28 cellular contexts compared by ENCODE assay signal in genomic region chr6:88612631-88613030, GRCh38.
DNase-seq lines count a peak whose midpoint lies in the region; ATAC-seq and TF ChIP-seq lines count a peak whose summit lies in the region.
"Had no signal": no experiment of that assay in that cellular context is flagged by ENCODE, and none has a peak within 500 bp of the region (broad histone marks: within the 10 kb centered on the region; RNA-seq: fewer than 3 reads in every experiment).

No MANE protein-coding gene starts in this region.

- DNase-seq in NCI-H69 (lab: John Stamatoyannopoulos, UW) (peak; percentile 49), myocyte (ENCODE audit: low read depth) (peak; percentile 20), midbrain (lab: John Stamatoyannopoulos, UW) (no peak), endodermal cell (no peak)
- DNase-seq: activated CD4-positive, alpha-beta T cell treated with anti-CD3 and anti-CD28 coated beads for 36 hours; activated CD8-positive, alpha-beta memory T cell treated with anti-CD3 and anti-CD28 coated beads for 24 hours; activated naive CD4-positive, alpha-beta T cell; activated T-cell treated with anti-CD3 and anti-CD28 coated beads, Interleukin-2, amount 50 U/mL, for 4 hours; amniotic stem cell; CD8-positive, alpha-beta T cell; DMS153; effector memory CD8-positive, alpha-beta T cell; esophagus squamous epithelium; gastrocnemius medialis; NCI-H1105 treated with DMSO at 0.1 percent for 48 hours; NCI-H2081; occipital lobe; SHP77 treated with DMSO at 0.1 percent for 48 hours; stimulated activated naive CD8-positive, alpha-beta T cell treated with anti-CD3 and anti-CD28 coated beads, Interleukin-15, Interleukin-2, amounts not matched to agents 100 U/mL and 50 U/mL, for 24 hours had no signal

- WGBS in endodermal cell (ENCODE audit: insufficient coverage in 1 of 2, insufficient read length in 1 of 2), 2 experiments = 91 to 93% methylated on average over 4 to 5 of the region's 5 CpGs

- peak; percentile 41 for ATAC-seq in GM18517 (IDR thresholded peaks at IDR 0.05; ENCODE audit: unreplicated experiment)
- peak; percentile 39 for ATAC-seq in GM21447 (IDR thresholded peaks at IDR 0.05; ENCODE audit: unreplicated experiment)
- ATAC-seq in HG03175 (IDR thresholded peaks at IDR 0.05; ENCODE audit: unreplicated experiment) = no peak
- ATAC-seq: activated CD4-positive, alpha-beta T cell treated with anti-CD3 and anti-CD28 coated beads for 36 hours; activated T-cell treated with anti-CD3 and anti-CD28 coated beads, Interleukin-2, amount 50 U/mL, for 4 hours; CD8-positive, alpha-beta T cell; effector memory CD8-positive, alpha-beta T cell; gastrocnemius medialis; HepG2; stimulated activated naive CD8-positive, alpha-beta T cell treated with anti-CD3 and anti-CD28 coated beads, Interleukin-15, Interleukin-2, amounts not matched to agents 100 U/mL and 50 U/mL, for 24 hours had no signal

- no peak overlapping the region for H3K27ac ChIP-seq in endodermal cell (ENCODE audit: low read depth, low read length)
- H3K27ac ChIP-seq: breast epithelium, esophagus squamous epithelium, gastrocnemius medialis, HL-60, skin epidermis, tibial nerve had no signal

- H3K27me3 ChIP-seq in endodermal cell (ENCODE audit: control insufficient read depth, insufficient read depth, low read length, poor library complexity, severe bottlenecking) = no peaks in the 10 kb centered on the region
- H3K27me3 ChIP-seq: breast epithelium, esophagus squamous epithelium, gastrocnemius medialis, tibial nerve had no signal

- H3K4me3 ChIP-seq in endodermal cell (ENCODE audit: low read length) = no peak overlapping the region
- H3K4me3 ChIP-seq: breast epithelium, esophagus squamous epithelium, gastrocnemius medialis, lung, skin epidermis, tibial nerve had no signal

- no peak overlapping the region for H3K27ac Mint-ChIP-seq in endodermal cell
- H3K27ac Mint-ChIP-seq: activated CD4-positive, alpha-beta T cell treated with anti-CD3 and anti-CD28 coated beads for 36 hours; CD8-positive, alpha-beta T cell; effector memory CD8-positive, alpha-beta T cell had no signal

- H3K4me1 ChIP-seq in endodermal cell (ENCODE audit: control insufficient read depth, insufficient read depth, low read length) = no peaks in the 10 kb centered on the region
- H3K4me1 ChIP-seq: breast epithelium, esophagus squamous epithelium, gastrocnemius medialis, tibial nerve had no signal

- peaks cover 15% of the 10 kb centered on the region for H3K4me1 Mint-ChIP-seq in endodermal cell
- H3K4me1 Mint-ChIP-seq: activated CD4-positive, alpha-beta T cell treated with anti-CD3 and anti-CD28 coated beads for 36 hours had no signal

- peaks cover 6% of the 10 kb centered on the region for H3K36me3 Mint-ChIP-seq in endodermal cell (ENCODE audit: low read depth)

- H3K27me3 Mint-ChIP-seq in endodermal cell (ENCODE audit: insufficient read depth) = no peaks in the 10 kb centered on the region
- H3K27me3 Mint-ChIP-seq: activated CD4-positive, alpha-beta T cell treated with anti-CD3 and anti-CD28 coated beads for 36 hours; effector memory CD8-positive, alpha-beta T cell had no signal

- no peak for TF ChIP-seq CTCF in endodermal cell (conservative IDR thresholded peaks at IDR 0.05)

- peaks cover 5% of the 10 kb centered on the region for H3K9me3 Mint-ChIP-seq in endodermal cell
- H3K9me3 Mint-ChIP-seq: effector memory CD8-positive, alpha-beta T cell had no signal

- no peaks in the 10 kb centered on the region for H3K36me3 ChIP-seq in endodermal cell (ENCODE audit: control insufficient read depth, insufficient read depth, low read length)
- H3K36me3 ChIP-seq: breast epithelium, gastrocnemius medialis had no signal

- H3K9me3 ChIP-seq in endodermal cell (ENCODE audit: control insufficient read depth, low read length) = peaks cover 5% of the 10 kb centered on the region
- H3K9me3 ChIP-seq: breast epithelium, esophagus squamous epithelium, gastrocnemius medialis, tibial nerve had no signal

- H3K4me3 Mint-ChIP-seq in endodermal cell = no peak overlapping the region
- H3K4me3 Mint-ChIP-seq: activated CD4-positive, alpha-beta T cell treated with anti-CD3 and anti-CD28 coated beads for 36 hours; activated T-cell treated with anti-CD3 and anti-CD28 coated beads, Interleukin-2, amount 50 U/mL, for 4 hours; CD8-positive, alpha-beta T cell; effector memory CD8-positive, alpha-beta T cell had no signal

- H3K9ac ChIP-seq in endodermal cell (ENCODE audit: extremely low read depth, low read length, poor library complexity, severe bottlenecking) = no peak overlapping the region

Comparison
In these comparisons a context has a peak if more than half of its experiments do, and no peak if none do; other contexts are left out.
1. DNase-seq: peak in NCI-H69 (single experiment) and myocyte (single experiment); none in midbrain (single experiment) and endodermal cell (single experiment).